In genomic region chr9:74336161-74336560, GRCh38 we compare ENCODE assay signal across 22 cellular contexts.
"Had no signal": no experiment of that assay in that cellular context is flagged by ENCODE, and none has a peak within 500 bp of the region (broad histone marks: within the 10 kb centered on the region; RNA-seq: fewer than 3 reads in every experiment).

No MANE protein-coding gene starts in this region.

- DNase-seq: IMR-90, Karpas-422, KG1, MM.1S, NCI-H1092 treated with DMSO at 0.1 percent for 48 hours, NCI-H1417, NCI-H1436 treated with DMSO at 0.1 percent for 48 hours, NCI-H1694, NCI-H187 treated with DMSO at 0.1 percent for 48 hours, NCI-H2029 treated with DMSO at 0.1 percent for 48 hours, NCI-H2171 treated with DMSO at 0.1 percent for 48 hours, NCI-H446, NCI-H510A, NCI-H524 treated with DMSO at 0.1 percent for 48 hours, NCI-H69, NCI-H774, Right ventricle myocardium superior, RPMI8226, SIG-M5 had no signal

- H3K4me3 ChIP-seq: SJSA1, SK-N-MC had no signal

- H3K9me3 ChIP-seq: SJSA1 had no signal

- ATAC-seq: HepG2 had no signal

- H3K27me3 ChIP-seq: SJSA1 had no signal

- H3K27ac ChIP-seq: SJSA1, SK-N-MC had no signal

- H3K36me3 ChIP-seq: SJSA1 had no signal

- H3K4me1 ChIP-seq: SJSA1 had no signal
